15 cellular contexts compared by ENCODE assay signal in genomic region chr19:15468675-15469512, GRCh38. TPM values are rescaled to one million over a fixed set of nuclear protein-coding genes. Genes with fewer than 3 reads are reported as not detected.
DNase-seq lines count a peak whose midpoint lies in the region; ATAC-seq and TF ChIP-seq lines count a peak whose summit lies in the region.
"Had no signal": no experiment of that assay in that cellular context is flagged by ENCODE, and none has a peak within 500 bp of the region (broad histone marks: within the 10 kb centered on the region; RNA-seq: fewer than 3 reads in every experiment).

No MANE protein-coding gene starts in this region.

- TF ChIP-seq POLR2A in esophagus muscularis mucosa (IDR thresholded peaks at IDR 0.05; ENCODE audit: low read depth) (no peak), stomach (IDR thresholded peaks at IDR 0.05) (no peak)

- intact Hi-C loops in esophagus muscularis mucosa (cut with DNase I) = no loop called here
- intact Hi-C loops in stomach (cut with DNase I; ENCODE audit: low total_unique reads) = no loop called here

- DNase-seq in activated T-cell treated with anti-CD3 and anti-CD28 coated beads, Interleukin-2, amount 50 U/mL, for 4 hours = no peak
- DNase-seq in activated T-cell treated with anti-CD3 and anti-CD28 coated beads, Interleukin-2, amount 50 U/mL, for 1 hour = no peak
- DNase-seq in UCSD-AML1 (lab: John Stamatoyannopoulos, UW; ENCODE audit: unreplicated experiment) = peak; percentile 26
- DNase-seq in esophagus muscularis mucosa (ENCODE audit: extremely low spot score) = no peak
- no peak for DNase-seq in stomach
- DNase-seq in HCEC 1CT = no peak
- DNase-seq in NK-92 treated with Interleukin-12 subunit alpha and Interleukin-12 subunit beta, amount 100 ng/mL, for 24 hours (lab: John Stamatoyannopoulos, UW) = no peak
- DNase-seq in RPMI8226 = no peak
- DNase-seq: EL, islet precursor cell, NCI-H1105, NCI-H69 had no signal

- H3K9me3 ChIP-seq in esophagus muscularis mucosa (no peaks in the 10 kb centered on the region), stomach (no peaks in the 10 kb centered on the region)
- H3K9me3 ChIP-seq: SJSA1 had no signal

- whole genome bisulfite sequencing in esophagus muscularis mucosa = 62% methylated on average over 10 of the region's 12 CpGs
- WGBS in stomach, 5 donors = 46 to 62% (median 48%) methylated on average over 12 of the region's 12 CpGs

- H3K27me3 Mint-ChIP-seq in activated T-cell treated with anti-CD3 and anti-CD28 coated beads, Interleukin-2, amount 50 U/mL, for 4 hours (ENCODE audit: low read depth) = no peaks in the 10 kb centered on the region

- H3K27me3 ChIP-seq in esophagus muscularis mucosa (peaks cover 0 to 81% (median 26%) of the 10 kb centered on the region in 4 donors), stomach (peaks cover 3 to 65% (median 35%) of the 10 kb centered on the region in 3 donors)

- no peak for ATAC-seq in activated T-cell treated with anti-CD3 and anti-CD28 coated beads, Interleukin-2, amount 50 U/mL, for 4 hours

- TF ChIP-seq CTCF in esophagus muscularis mucosa (IDR thresholded peaks at IDR 0.05) = no peak
- TF ChIP-seq CTCF in stomach (IDR thresholded peaks at IDR 0.05) = no peak

- H3K4me1 ChIP-seq in esophagus muscularis mucosa (peaks cover 7 to 15% (median 12%) of the 10 kb centered on the region in 4 donors), stomach (peaks cover 0 to 31% (median 12%) of the 10 kb centered on the region in 4 donors)

- TF ChIP-seq EP300 in esophagus muscularis mucosa (IDR thresholded peaks at IDR 0.05) (no peak), stomach (IDR thresholded peaks at IDR 0.05) (no peak)

- H3K4me3 ChIP-seq in esophagus muscularis mucosa (peak overlapping the region in 3 of 4 donors; percentile 35 to 54 (median 45)), stomach (peak overlapping the region in 3 of 4 donors; percentile 35 to 48 (median 47))
- H3K4me3 ChIP-seq: SJSA1 had no signal

- peaks cover 48% of the 10 kb centered on the region for H3K4me1 Mint-ChIP-seq in activated T-cell treated with anti-CD3 and anti-CD28 coated beads, Interleukin-2, amount 50 U/mL, for 4 hours (ENCODE audit: low read depth)

- no peaks in the 10 kb centered on the region for H3K9me3 Mint-ChIP-seq in activated T-cell treated with anti-CD3 and anti-CD28 coated beads, Interleukin-2, amount 50 U/mL, for 4 hours

- no peak overlapping the region for H3K27ac ChIP-seq in esophagus muscularis mucosa (replicated peaks in 1 of 4)
- no peak overlapping the region for H3K27ac ChIP-seq in stomach
- H3K27ac ChIP-seq: SJSA1 had no signal

- no peaks in the 10 kb centered on the region for H3K36me3 Mint-ChIP-seq in activated T-cell treated with anti-CD3 and anti-CD28 coated beads, Interleukin-2, amount 50 U/mL, for 4 hours (ENCODE audit: insufficient read depth)

- H3K4me3 Mint-ChIP-seq in activated T-cell treated with anti-CD3 and anti-CD28 coated beads, Interleukin-2, amount 50 U/mL, for 4 hours = peak overlapping the region; percentile 79

- H3K36me3 ChIP-seq in esophagus muscularis mucosa (no peaks in the 10 kb centered on the region), stomach (no peaks in the 10 kb centered on the region)
- H3K36me3 ChIP-seq: SJSA1 had no signal

RNA-seq across cellular contexts. Expression of gene RASAL3, which starts 4.5 kb away (rescaled TPM):
- 100 to 1,000 TPM in 2 of 3 donors, 10 to 100 TPM in 1; 91.0 to 112 (median 106) TPM for total RNA-seq in activated T-cell treated with anti-CD3 and anti-CD28 coated beads, Interleukin-2, amount 50 U/mL, for 4 hours
- total RNA-seq in esophagus muscularis mucosa (1 to 10 TPM; 2.5 to 3.9 (median 2.8) TPM), stomach (10 to 100 TPM in 2 of 5 donors, 1 to 10 TPM in 3; 1.1 to 21.2 (median 7.8) TPM)
- 1 to 10 TPM; 2.1 to 3.5 (median 2.5) TPM for polyA plus RNA-seq in stomach
- total RNA-seq: bronchial epithelial cell, SJSA1 had no signal

RNA-seq across cellular contexts. Expression of gene PGLYRP2, which starts 10.4 kb away (rescaled TPM):
- under 1 TPM in 1 of 3 donors, not detected in 2; 0.08 TPM for total RNA-seq in activated T-cell treated with anti-CD3 and anti-CD28 coated beads, Interleukin-2, amount 50 U/mL, for 4 hours
- total RNA-seq in esophagus muscularis mucosa = not detected
- total RNA-seq in stomach = not detected
- polyA plus RNA-seq in stomach = not detected
- total RNA-seq: bronchial epithelial cell, SJSA1 had no signal
- polyA plus RNA-seq: neural cell had no signal

RNA-seq across cellular contexts. Expression of gene WIZ, which starts 19.1 kb away (rescaled TPM):
- 10 to 100 TPM; 50.5 to 54.4 (median 53.8) TPM for total RNA-seq in activated T-cell treated with anti-CD3 and anti-CD28 coated beads, Interleukin-2, amount 50 U/mL, for 4 hours
- total RNA-seq in esophagus muscularis mucosa (10 to 100 TPM; 36.1 to 74.3 (median 50.3) TPM), stomach (100 to 1,000 TPM in 1 of 5 donors, 10 to 100 TPM in 4; 15.2 to 124 (median 60.3) TPM)
- polyA plus RNA-seq in stomach = 10 to 100 TPM; 13.9 to 16.1 (median 14.2) TPM

RNA-seq across cellular contexts. Expression of gene CYP4F22, which starts 39.4 kb away (rescaled TPM):
- under 1 TPM; 0.57 to 0.82 (median 0.78) TPM for total RNA-seq in activated T-cell treated with anti-CD3 and anti-CD28 coated beads, Interleukin-2, amount 50 U/mL, for 4 hours
- not detected for total RNA-seq in esophagus muscularis mucosa
- total RNA-seq in stomach = 10 to 100 TPM in 1 of 5 donors, 1 to 10 TPM in 1, under 1 TPM in 1, not detected in 2; 0.14 to 21.6 (median 1.8) TPM
- 1 to 10 TPM in 1 of 3 donors, under 1 TPM in 2; 0.12 to 1.1 (median 0.35) TPM for polyA plus RNA-seq in stomach
- total RNA-seq: bronchial epithelial cell, SJSA1 had no signal
- polyA plus RNA-seq: neural cell had no signal

RNA-seq across cellular contexts. Expression of gene AKAP8L, which starts 50.1 kb away (rescaled TPM):
- 10 to 100 TPM; 65.3 to 67.6 (median 65.5) TPM for total RNA-seq in activated T-cell treated with anti-CD3 and anti-CD28 coated beads, Interleukin-2, amount 50 U/mL, for 4 hours
- total RNA-seq in esophagus muscularis mucosa = 10 to 100 TPM; 52.8 to 87.8 (median 69.4) TPM
- total RNA-seq in stomach = 100 to 1,000 TPM in 3 of 5 donors, 10 to 100 TPM in 2; 67.8 to 320 (median 120) TPM
- polyA plus RNA-seq in stomach = 100 to 1,000 TPM in 1 of 3 donors, 10 to 100 TPM in 2; 73.4 to 106 (median 73.7) TPM

Comparison
In these comparisons a context has a peak if more than half of its experiments do, and no peak if none do; other contexts are left out.
1. RNA of gene RASAL3, which starts 4.5 kb away (total RNA-seq): 91.0 to 112 TPM in activated T-cell treated with anti-CD3 and anti-CD28 coated beads, Interleukin-2, amount 50 U/mL, for 4 hours; 1.1 to 21.2 TPM in stomach and 2.5 to 3.9 TPM in esophagus muscularis mucosa; every median in the first group is over 4 times any median in the second.